In genomic region chrX:104270916-104271512, GRCh38 we compare ENCODE assay signal across 8 cellular contexts. TPM values are rescaled to one million over a fixed set of nuclear protein-coding genes. Genes with fewer than 3 reads are reported as not detected.
A peak's percentile ranks its signal among the peaks of the same experiment; 100 is the strongest.
DNase-seq lines count a peak whose midpoint lies in the region; ATAC-seq and TF ChIP-seq lines count a peak whose summit lies in the region.

No MANE protein-coding gene starts in this region.

- H3K4ac ChIP-seq in trophoblast cell (ENCODE audit: low read depth, low read length) = no peak overlapping the region

- H3K9me3 ChIP-seq in trophoblast cell (ENCODE audit: insufficient read depth, low read depth, low read length) = no peaks in the 10 kb centered on the region

- CTCF ChIA-PET in activated CD4-positive, alpha-beta memory T cell treated with anti-CD3 and anti-CD28 coated beads, Interleukin-2, amount 10 ng/mL, durations not matched to agents 7 days and 5 days (lab: Charles Lee) = interaction anchor here (0.5 to 1.8 kb wide), 4 partner anchors 11 to 77 kb away, joined by 3 to 10 read pairs (median 3); no protein-coding TSS in a partner anchor

- H3K36me3 ChIP-seq in trophoblast cell (ENCODE audit: control insufficient read depth in 1 of 2, insufficient read depth in 2 of 2, low read length in 2 of 2) = no peaks in the 10 kb centered on the region

- no CpG with 5 or more reads among the region's 7 CpGs for WGBS in trophoblast cell (ENCODE audit: extremely low coverage, insufficient coverage, insufficient read length)

- TF ChIP-seq CTCF in foreskin keratinocyte (conservative IDR thresholded peaks at IDR 0.05) = peak; percentile 69

- H3K27me3 ChIP-seq in foreskin keratinocyte (no peaks in the 10 kb centered on the region), trophoblast cell (ENCODE audit: insufficient read depth, low read length) (no peaks in the 10 kb centered on the region)

- H2BK12ac ChIP-seq in trophoblast cell (ENCODE audit: low read length) = no peak overlapping the region

- no peaks in the 10 kb centered on the region for H3K79me1 ChIP-seq in trophoblast cell (ENCODE audit: low read length)

- H3K27ac Mint-ChIP-seq in activated CD4-positive, alpha-beta memory T cell treated with anti-CD3 and anti-CD28 coated beads, Interleukin-2, amount 10 ng/mL, durations not matched to agents 7 days and 5 days = no peak overlapping the region

- H3K27me3 Mint-ChIP-seq in activated CD4-positive, alpha-beta memory T cell treated with anti-CD3 and anti-CD28 coated beads, Interleukin-2, amount 10 ng/mL, durations not matched to agents 7 days and 5 days = peaks cover 9% of the 10 kb centered on the region

- H2BK120ac ChIP-seq in trophoblast cell (ENCODE audit: insufficient read depth, low read length, poor library complexity) = no peak overlapping the region

- H3K23ac ChIP-seq in trophoblast cell (ENCODE audit: low read length) = no peak overlapping the region

- H2BK5ac ChIP-seq in trophoblast cell (ENCODE audit: low read depth, low read length, poor library complexity) = no peak overlapping the region

- H4K12ac ChIP-seq in trophoblast cell (ENCODE audit: low read depth, low read length) = no peak overlapping the region

- no peaks in the 10 kb centered on the region for H3K4me1 Mint-ChIP-seq in activated CD4-positive, alpha-beta memory T cell treated with anti-CD3 and anti-CD28 coated beads, Interleukin-2, amount 10 ng/mL, durations not matched to agents 7 days and 5 days

- no peak overlapping the region for H3K27ac ChIP-seq in foreskin keratinocyte
- H3K27ac ChIP-seq in trophoblast cell (ENCODE audit: low read depth, low read length) = no peak overlapping the region

- H3K79me2 ChIP-seq in trophoblast cell (ENCODE audit: control insufficient read depth, insufficient read depth, low read length, poor library complexity) = no peaks in the 10 kb centered on the region

- H4K91ac ChIP-seq in trophoblast cell (ENCODE audit: low read depth, low read length) = no peak overlapping the region

- ATAC-seq in foreskin keratinocyte (peak; percentile 44), HG03565 (IDR thresholded peaks at IDR 0.05; ENCODE audit: unreplicated experiment) (no peak), GM19351 (IDR thresholded peaks at IDR 0.05; ENCODE audit: unreplicated experiment) (no peak)

- no peak overlapping the region for H3K18ac ChIP-seq in trophoblast cell (ENCODE audit: low read length)

- H3K36me3 Mint-ChIP-seq in activated CD4-positive, alpha-beta memory T cell treated with anti-CD3 and anti-CD28 coated beads, Interleukin-2, amount 10 ng/mL, durations not matched to agents 7 days and 5 days (ENCODE audit: low read depth) = no peaks in the 10 kb centered on the region

- H2AK5ac ChIP-seq in trophoblast cell (ENCODE audit: low read length) = no peak overlapping the region

- H4K8ac ChIP-seq in trophoblast cell (ENCODE audit: low read depth, low read length) = no peak overlapping the region

- H3K4me1 ChIP-seq in foreskin keratinocyte (no peaks in the 10 kb centered on the region), trophoblast cell (ENCODE audit: control insufficient read depth in 1 of 2, insufficient read depth in 2 of 2, low read length in 2 of 2) (no peaks in the 10 kb centered on the region)

- POLR2A ChIA-PET in activated CD4-positive, alpha-beta memory T cell treated with anti-CD3 and anti-CD28 coated beads, Interleukin-2, amount 10 ng/mL, durations not matched to agents 7 days and 5 days (lab: Charles Lee) = interaction anchor here (0.6 kb wide), 1 partner anchor 158 kb away, joined by 3 read pairs; no protein-coding TSS in a partner anchor

- H3K4me3 Mint-ChIP-seq in activated CD4-positive, alpha-beta memory T cell treated with anti-CD3 and anti-CD28 coated beads, Interleukin-2, amount 10 ng/mL, durations not matched to agents 7 days and 5 days = no peak overlapping the region

- no peak overlapping the region for H3K9ac ChIP-seq in trophoblast cell (ENCODE audit: low read length)

- peak in 2 of 3 donors; percentile 7 to 35 for DNase-seq in stimulated activated CD4-positive, alpha-beta T cell treated with anti-CD3 and anti-CD28 coated beads, Interleukin-12 subunit alpha, Interleukin-12 subunit beta, amount 100 ng/mL, for 48 hours (ENCODE audit: low read depth in 2 of 3, low spot score in 1 of 3)
- DNase-seq in stimulated activated CD4-positive, alpha-beta T cell treated with anti-CD3 and anti-CD28 coated beads, Interleukin-4, amount 100 ng/mL, for 1 hour = no peak
- DNase-seq in NAMALWA (ENCODE audit: low spot score) = peak; percentile 34
- DNase-seq in activated CD4-positive, alpha-beta memory T cell treated with anti-CD3 and anti-CD28 coated beads, Interleukin-2, amount 10 ng/mL, durations not matched to agents 7 days and 5 days = peak; percentile 29
- no peak for DNase-seq in foreskin keratinocyte
- peak; percentile 18 to 59 for DNase-seq in trophoblast cell

- H3K4me3 ChIP-seq in trophoblast cell (ENCODE audit: low read depth, low read length) = no peak overlapping the region

- H3K9me3 Mint-ChIP-seq in activated CD4-positive, alpha-beta memory T cell treated with anti-CD3 and anti-CD28 coated beads, Interleukin-2, amount 10 ng/mL, durations not matched to agents 7 days and 5 days = no peaks in the 10 kb centered on the region

- H3K14ac ChIP-seq in trophoblast cell (ENCODE audit: low read length) = no peak overlapping the region

- H2AFZ ChIP-seq in trophoblast cell (ENCODE audit: insufficient read depth, low read length, poor library complexity) = no peak overlapping the region

- no peak overlapping the region for H3K4me2 ChIP-seq in trophoblast cell (ENCODE audit: low read length)

RNA-seq across cellular contexts. Expression of gene ESX1, which starts 16.3 kb away (rescaled TPM):
- total RNA-seq in activated CD4-positive, alpha-beta memory T cell treated with anti-CD3 and anti-CD28 coated beads, Interleukin-2, amount 10 ng/mL, durations not matched to agents 7 days and 5 days = not detected
- total RNA-seq in foreskin keratinocyte = not detected in 2 replicates
- polyA plus RNA-seq in foreskin keratinocyte = not detected in 2 replicates
- polyA plus RNA-seq in trophoblast cell (2013) = not detected in 2 replicates

Comparison
In these comparisons a context has a peak if more than half of its experiments do, and no peak if none do; other contexts are left out.
1. DNase-seq: peak in stimulated activated CD4-positive, alpha-beta T cell treated with anti-CD3 and anti-CD28 coated beads, Interleukin-12 subunit alpha, Interleukin-12 subunit beta, amount 100 ng/mL, for 48 hours (2 of 3), NAMALWA (single experiment), activated CD4-positive, alpha-beta memory T cell treated with anti-CD3 and anti-CD28 coated beads, Interleukin-2, amount 10 ng/mL, durations not matched to agents 7 days and 5 days (single experiment) and trophoblast cell (2 of 2); none in stimulated activated CD4-positive, alpha-beta T cell treated with anti-CD3 and anti-CD28 coated beads, Interleukin-4, amount 100 ng/mL, for 1 hour (single experiment) and foreskin keratinocyte (0 of 2).